26 cellular contexts compared by ENCODE assay signal in genomic region chr1:2186901-2187300, GRCh38.
"Had no signal": no experiment of that assay in that cellular context is flagged by ENCODE, and none has a peak within 500 bp of the region (broad histone marks: within the 10 kb centered on the region; RNA-seq: fewer than 3 reads in every experiment).

No MANE protein-coding gene starts in this region.

- H3K27ac ChIP-seq: colonic mucosa, epithelial cell of prostate, gastrocnemius medialis, heart left ventricle, hepatocyte, left ventricle myocardium inferior, lower lobe of right lung had no signal

- H3K27me3 Mint-ChIP-seq: dendritic cell treated with granulocyte-macrophage colony-stimulating factor and Interleukin-4, amounts not matched to agents 40 ng/mL and 50 ng/mL, for 4 days; effector memory CD8-positive, alpha-beta T cell had no signal

- H2AFZ ChIP-seq: hepatocyte had no signal

- DNase-seq: colonic mucosa; cortex of kidney; effector CD8-positive, alpha-beta T cell; effector memory CD8-positive, alpha-beta T cell; endodermal cell; esophagus squamous epithelium; foreskin fibroblast; foreskin melanocyte; gastrocnemius medialis; heart left ventricle; hypothalamus; immature natural killer cell; islet precursor cell; kidney glomerular epithelial cell; left colon; left ventricle myocardium inferior; mesenchymal stem cell; mucosa of descending colon had no signal

- H3K9me3 ChIP-seq: colonic mucosa, esophagus squamous epithelium, gastrocnemius medialis, heart left ventricle, left ventricle myocardium inferior, lower lobe of right lung, mucosa of descending colon had no signal

- ATAC-seq: effector memory CD8-positive, alpha-beta T cell; gastrocnemius medialis; heart left ventricle; left lobe of liver; lower lobe of right lung had no signal

- H3K4me3 ChIP-seq: colonic mucosa, esophagus squamous epithelium, gastrocnemius medialis, heart left ventricle, hepatocyte, left ventricle myocardium inferior, lower lobe of right lung, mucosa of descending colon had no signal

- H3K36me3 ChIP-seq: colonic mucosa had no signal

- FAIRE-seq: endometrium, kidney had no signal

- H3K9me3 Mint-ChIP-seq: dendritic cell treated with granulocyte-macrophage colony-stimulating factor and Interleukin-4, amounts not matched to agents 40 ng/mL and 50 ng/mL, for 4 days; effector memory CD8-positive, alpha-beta T cell; endodermal cell; immature natural killer cell; mesothelial cell of epicardium had no signal

- H3K27me3 ChIP-seq: colonic mucosa, esophagus squamous epithelium, gastrocnemius medialis, heart left ventricle, hepatocyte had no signal

- H3K27ac Mint-ChIP-seq: dendritic cell treated with granulocyte-macrophage colony-stimulating factor and Interleukin-4, amounts not matched to agents 40 ng/mL and 50 ng/mL, for 4 days; endodermal cell; mesothelial cell of epicardium had no signal

- H3K4me2 ChIP-seq: hepatocyte had no signal

- H3K4me3 Mint-ChIP-seq: dendritic cell treated with granulocyte-macrophage colony-stimulating factor and Interleukin-4, amounts not matched to agents 40 ng/mL and 50 ng/mL, for 4 days; effector memory CD8-positive, alpha-beta T cell; endodermal cell; immature natural killer cell; mesothelial cell of epicardium had no signal
